In genomic region chr6:166259296-166259977, GRCh38 we compare ENCODE assay signal across 9 cellular contexts.
DNase-seq lines count a peak whose midpoint lies in the region; ATAC-seq and TF ChIP-seq lines count a peak whose summit lies in the region.
"Had no signal": no experiment of that assay in that cellular context is flagged by ENCODE, and none has a peak within 500 bp of the region (broad histone marks: within the 10 kb centered on the region; RNA-seq: fewer than 3 reads in every experiment).

No MANE protein-coding gene starts in this region.

- H3K9me3 ChIP-seq in MM.1S (replicated peaks; ENCODE audit: insufficient read depth, low read length), result no peaks in the 10 kb centered on the region

- no peak overlapping the region for H3K9ac ChIP-seq in MM.1S (ENCODE audit: low read length)

- H3K36me3 ChIP-seq in MM.1S (replicated peaks; ENCODE audit: insufficient read depth, low read length), result no peaks in the 10 kb centered on the region

- H4K20me1 ChIP-seq in MM.1S (ENCODE audit: insufficient read depth, low read length), result no peaks in the 10 kb centered on the region

- DNase-seq in MM.1S, result peak; percentile 54
- DNase-seq in effector memory CD8-positive, alpha-beta T cell, result no peak
- DNase-seq: NCI-H1105 had no signal

- no peak overlapping the region for H2AFZ ChIP-seq in MM.1S (ENCODE audit: low read length)

- H3K27ac Mint-ChIP-seq in effector memory CD8-positive, alpha-beta T cell, result peak overlapping the region; percentile 95 to 96

- H3K9me3 Mint-ChIP-seq in effector memory CD8-positive, alpha-beta T cell, result no peaks in the 10 kb centered on the region

- peaks cover 8% of the 10 kb centered on the region; the same call in 1 of the 2 replicates for H3F3A ChIP-seq in MM.1S (ENCODE audit: insufficient read depth, low read length)

- TF ChIP-seq CTCF in MM.1S (IDR thresholded peaks at IDR 0.05; ENCODE audit: low read length), result no peak

- ATAC-seq in GM18909 (IDR thresholded peaks at IDR 0.05; ENCODE audit: poor library complexity, unreplicated experiment) (peak; percentile 41), HG03342 (IDR thresholded peaks at IDR 0.05; ENCODE audit: unreplicated experiment) (no peak), HG02981 (IDR thresholded peaks at IDR 0.05; ENCODE audit: unreplicated experiment) (no peak), GM19324 (IDR thresholded peaks at IDR 0.05; ENCODE audit: low FRiP score, unreplicated experiment) (no peak)
- peak; percentile 38 for ATAC-seq in effector memory CD8-positive, alpha-beta T cell (replicated peaks)
- ATAC-seq: SK-N-SH treated with all-trans-retinoic acid at 6 μM for 48 hours had no signal

- no peaks in the 10 kb centered on the region for H3K9me2 ChIP-seq in MM.1S (replicated peaks; ENCODE audit: insufficient read depth, low read length)

- H3K4me3 ChIP-seq in MM.1S (ENCODE audit: low read length), result no peak overlapping the region
- H3K4me3 ChIP-seq in skin epidermis, result no peak overlapping the region

- H3K4me3 Mint-ChIP-seq in effector memory CD8-positive, alpha-beta T cell, result peak overlapping the region; percentile 80 to 83

- H3K79me2 ChIP-seq in MM.1S (ENCODE audit: low read length), result no peaks in the 10 kb centered on the region

- peaks cover 0 to 25% of the 10 kb centered on the region in 2 donors for H3K27me3 Mint-ChIP-seq in effector memory CD8-positive, alpha-beta T cell

- H3K27me3 ChIP-seq in MM.1S (replicated peaks; ENCODE audit: insufficient read depth, low read length), result no peaks in the 10 kb centered on the region

- peaks cover 9% of the 10 kb centered on the region for H3K36me3 Mint-ChIP-seq in effector memory CD8-positive, alpha-beta T cell (ENCODE audit: insufficient read depth)

- peak overlapping the region; percentile 43; the same call in 1 of the 2 replicates for H3K4me2 ChIP-seq in MM.1S (ENCODE audit: low read depth, low read length)

- H3K4me1 Mint-ChIP-seq in effector memory CD8-positive, alpha-beta T cell (ENCODE audit: low read depth in 2 of 2), result peaks cover 28 to 36% of the 10 kb centered on the region in 2 donors

- peak overlapping the region; percentile 46; the same call in 1 of the 2 replicates for H3K27ac ChIP-seq in MM.1S (ENCODE audit: low read length)
- peak overlapping the region in 15 of 21 experiments; percentile 13 to 86 (median 66) for H3K27ac ChIP-seq in skin epidermis

- H3K4me1 ChIP-seq in MM.1S (ENCODE audit: low read length), result peaks cover 14% of the 10 kb centered on the region

Comparison
In these comparisons a context has a peak if more than half of its experiments do, and no peak if none do; other contexts are left out.
1. ATAC-seq: peak in GM18909 (single experiment) and effector memory CD8-positive, alpha-beta T cell (single experiment); none in HG03342 (single experiment), HG02981 (single experiment) and GM19324 (single experiment).